In genomic region chr17:2482218-2482617, GRCh38 we compare ENCODE assay signal across 12 cellular contexts. TPM values are rescaled to one million over a fixed set of nuclear protein-coding genes. Genes with fewer than 3 reads are reported as not detected.
DNase-seq lines count a peak whose midpoint lies in the region; ATAC-seq and TF ChIP-seq lines count a peak whose summit lies in the region.
"Had no signal": no experiment of that assay in that cellular context is flagged by ENCODE, and none has a peak within 500 bp of the region (broad histone marks: within the 10 kb centered on the region; RNA-seq: fewer than 3 reads in every experiment).

No MANE protein-coding gene starts in this region.

- H3K36me3 ChIP-seq in HEK293 (ENCODE audit: control insufficient read depth in 2 of 2, insufficient read depth in 1 of 2, low read length in 2 of 2) (peaks cover 12 to 13% of the 10 kb centered on the region in 2 experiments), WERI-Rb-1 (peaks cover 13% of the 10 kb centered on the region), H7 (replicated peaks; ENCODE audit: control insufficient read depth, insufficient read depth, low read length) (peaks cover under 1% of the 10 kb centered on the region; the same call in 1 of the 2 replicates)

- peak overlapping the region; percentile 33 for H3K4me3 Mint-ChIP-seq in activated CD4-positive, alpha-beta T cell treated with anti-CD3 and anti-CD28 coated beads, Interleukin-2, amount 10 ng/mL, durations not matched to agents 7 days and 5 days
- peak overlapping the region; percentile 76 for H3K4me3 Mint-ChIP-seq in activated T-helper 17 cell treated with anti-CD3 and anti-CD28 coated beads, Interleukin-2, amount 50 U/mL, for 72 hours
- H3K4me3 Mint-ChIP-seq in naive thymus-derived CD8-positive, alpha-beta T cell = peak overlapping the region in 9 of 10 donors; percentile 7 to 76 (median 40)
- H3K4me3 Mint-ChIP-seq: nephron had no signal

- no peaks in the 10 kb centered on the region for H3K27me3 Mint-ChIP-seq in activated CD4-positive, alpha-beta T cell treated with anti-CD3 and anti-CD28 coated beads, Interleukin-2, amount 10 ng/mL, durations not matched to agents 7 days and 5 days
- H3K27me3 Mint-ChIP-seq in activated T-helper 17 cell treated with anti-CD3 and anti-CD28 coated beads, Interleukin-2, amount 50 U/mL, for 72 hours = no peaks in the 10 kb centered on the region
- no peaks in the 10 kb centered on the region for H3K27me3 Mint-ChIP-seq in naive thymus-derived CD8-positive, alpha-beta T cell

- no peak overlapping the region for H3K4me3 ChIP-seq in HEK293 (ENCODE audit: low read depth, low read length)
- no peak overlapping the region for H3K4me3 ChIP-seq in WERI-Rb-1 (ENCODE audit: low read depth, low read length)
- H3K4me3 ChIP-seq in H7 (ENCODE audit: insufficient read depth, low read depth, low read length) = no peak overlapping the region

- H3K27me3 ChIP-seq in WERI-Rb-1 (ENCODE audit: insufficient read depth, low read depth, severe bottlenecking) = no peaks in the 10 kb centered on the region
- H3K27me3 ChIP-seq in H7 (ENCODE audit: control insufficient read depth, insufficient read depth, low read length) = no peaks in the 10 kb centered on the region

- H3K9me3 ChIP-seq in HEK293 (ENCODE audit: control insufficient read depth, insufficient read depth, low read depth, low read length) (no peaks in the 10 kb centered on the region), WERI-Rb-1 (ENCODE audit: severe bottlenecking) (no peaks in the 10 kb centered on the region)

- no peaks in the 10 kb centered on the region for H3K9me3 Mint-ChIP-seq in activated CD4-positive, alpha-beta T cell treated with anti-CD3 and anti-CD28 coated beads, Interleukin-2, amount 10 ng/mL, durations not matched to agents 7 days and 5 days
- H3K9me3 Mint-ChIP-seq in activated T-helper 17 cell treated with anti-CD3 and anti-CD28 coated beads, Interleukin-2, amount 50 U/mL, for 72 hours = no peaks in the 10 kb centered on the region
- H3K9me3 Mint-ChIP-seq in naive thymus-derived CD8-positive, alpha-beta T cell = no peaks in the 10 kb centered on the region
- H3K9me3 Mint-ChIP-seq: nephron had no signal

- POLR2A ChIA-PET in activated CD4-positive, alpha-beta T cell treated with anti-CD3 and anti-CD28 coated beads, Interleukin-2, amount 10 ng/mL, durations not matched to agents 7 days and 5 days (lab: Charles Lee) = interaction anchor here (0.6 kb wide), 1 partner anchor 9 kb away, joined by 3 read pairs; no protein-coding TSS in a partner anchor
- POLR2A ChIA-PET in HEK293 (lab: Yijun Ruan, JAX) = no interaction called here
- POLR2A ChIA-PET in naive thymus-derived CD8-positive, alpha-beta T cell (lab: Charles Lee) = interaction anchor here (1.2 kb wide), 1 partner anchor 29 kb away, joined by 4 read pairs; the partner anchor contains the start of gene METTL16

- H3K27ac Mint-ChIP-seq in activated CD4-positive, alpha-beta T cell treated with anti-CD3 and anti-CD28 coated beads, Interleukin-2, amount 10 ng/mL, durations not matched to agents 7 days and 5 days = peak overlapping the region; percentile 81
- H3K27ac Mint-ChIP-seq in activated T-helper 17 cell treated with anti-CD3 and anti-CD28 coated beads, Interleukin-2, amount 50 U/mL, for 72 hours = peak overlapping the region; percentile 92
- peak overlapping the region in 9 of 10 donors; percentile 24 to 92 (median 71) for H3K27ac Mint-ChIP-seq in naive thymus-derived CD8-positive, alpha-beta T cell

- no peak for TF ChIP-seq POLR2A in erythroblast (IDR thresholded peaks at IDR 0.05; ENCODE audit: low read length)

- H3K27ac ChIP-seq in HEK293 (ENCODE audit: extremely low read depth, low read depth, low read length) (no peak overlapping the region), WERI-Rb-1 (no peak overlapping the region)

- H3K36me3 Mint-ChIP-seq in activated CD4-positive, alpha-beta T cell treated with anti-CD3 and anti-CD28 coated beads, Interleukin-2, amount 10 ng/mL, durations not matched to agents 7 days and 5 days (ENCODE audit: low read depth) = peaks cover 6% of the 10 kb centered on the region
- H3K36me3 Mint-ChIP-seq in activated T-helper 17 cell treated with anti-CD3 and anti-CD28 coated beads, Interleukin-2, amount 50 U/mL, for 72 hours (ENCODE audit: low read depth) = peaks cover 26% of the 10 kb centered on the region
- peaks cover 0 to 50% (median 6%) of the 10 kb centered on the region in 3 donors for H3K36me3 Mint-ChIP-seq in naive thymus-derived CD8-positive, alpha-beta T cell

- peak; percentile 29 for DNase-seq in activated CD4-positive, alpha-beta T cell treated with anti-CD3 and anti-CD28 coated beads, Interleukin-2, amount 10 ng/mL, durations not matched to agents 7 days and 5 days
- DNase-seq in activated CD4-positive, alpha-beta T cell treated with anti-CD3 and anti-CD28 coated beads for 1 hour = no peak
- peak in 2 of 10 donors; percentile 14 for DNase-seq in naive thymus-derived CD8-positive, alpha-beta T cell
- DNase-seq in WERI-Rb-1 = no peak
- no peak for DNase-seq in H7
- DNase-seq in erythroblast (lab: John Stamatoyannopoulos, UW) = no peak
- DNase-seq: left cardiac atrium; NCI-H69; stimulated activated CD4-positive, alpha-beta T cell treated with anti-CD3 and anti-CD28 coated beads, Interleukin-2, amount 100 ng/mL, for 24 hours had no signal

- peaks cover 32% of the 10 kb centered on the region for H3K4me1 Mint-ChIP-seq in activated CD4-positive, alpha-beta T cell treated with anti-CD3 and anti-CD28 coated beads, Interleukin-2, amount 10 ng/mL, durations not matched to agents 7 days and 5 days
- H3K4me1 Mint-ChIP-seq in activated T-helper 17 cell treated with anti-CD3 and anti-CD28 coated beads, Interleukin-2, amount 50 U/mL, for 72 hours = peaks cover 9% of the 10 kb centered on the region
- H3K4me1 Mint-ChIP-seq in naive thymus-derived CD8-positive, alpha-beta T cell = peaks cover 24 to 56% (median 49%) of the 10 kb centered on the region in 4 donors
- H3K4me1 Mint-ChIP-seq: nephron had no signal

- CTCF ChIA-PET in activated CD4-positive, alpha-beta T cell treated with anti-CD3 and anti-CD28 coated beads, Interleukin-2, amount 10 ng/mL, durations not matched to agents 7 days and 5 days (lab: Charles Lee) = no interaction called here
- CTCF ChIA-PET in HEK293 (lab: Yijun Ruan, JAX) = interaction anchor here (0.8 to 0.9 kb wide), 2 partner anchors 12 to 50 kb away, joined by 4 read pairs; no protein-coding TSS in a partner anchor

- peaks cover 33% of the 10 kb centered on the region for H3K4me1 ChIP-seq in HEK293 (ENCODE audit: control insufficient read depth, insufficient read depth, low read length)

- TF ChIP-seq CTCF in HEK293 (tag by site-specific recombination; IDR thresholded peaks at IDR 0.05) = no peak
- no peak for TF ChIP-seq CTCF in WERI-Rb-1 (IDR thresholded peaks at IDR 0.05; ENCODE audit: low read depth, low read length)

- peak; percentile 70 for ATAC-seq in activated T-helper 17 cell treated with anti-CD3 and anti-CD28 coated beads, Interleukin-2, amount 50 U/mL, for 72 hours (replicated peaks)
- peak; percentile 30 to 54 for ATAC-seq in naive thymus-derived CD8-positive, alpha-beta T cell
- ATAC-seq: left cardiac atrium had no signal

TF ChIP-seq in HEK293, 187 proteins besides CTCF, POLR2A, EP300 and RAD21:
- TF ChIP-seq ZNF664 (tag by site-specific recombination; IDR thresholded peaks at IDR 0.05) (0 out of 2 replicates have a peak, but pooled peaks have one; percentile 12), ZSCAN30 (tag by site-specific recombination; IDR thresholded peaks at IDR 0.05) (no peak), SCRT2 (tag by site-specific recombination; IDR thresholded peaks at IDR 0.05) (peak; percentile 54), ZSCAN16 (tag by site-specific recombination; IDR thresholded peaks at IDR 0.05) (no peak), OSR2 (tag by site-specific recombination; IDR thresholded peaks at IDR 0.05) (no peak), ZNF121 (tag by site-specific recombination; IDR thresholded peaks at IDR 0.05) (no peak)

RNA-seq across cellular contexts. Expression of gene METTL16, which starts 29.5 kb away (rescaled TPM):
- 10 to 100 TPM; 27.8 to 29.9 TPM for total RNA-seq in activated CD4-positive, alpha-beta T cell treated with anti-CD3 and anti-CD28 coated beads, Interleukin-2, amount 10 ng/mL, durations not matched to agents 7 days and 5 days
- total RNA-seq in activated T-helper 17 cell treated with anti-CD3 and anti-CD28 coated beads, Interleukin-2, amount 50 U/mL, for 72 hours = 10 to 100 TPM; 35.8 to 49.9 TPM
- total RNA-seq in naive thymus-derived CD8-positive, alpha-beta T cell = 10 to 100 TPM; 63.9 to 67.2 TPM
- polyA plus RNA-seq in naive thymus-derived CD8-positive, alpha-beta T cell = 10 to 100 TPM; 18.7 to 35.1 (median 24.1) TPM
- 21.3 and 31.6 TPM in 2 replicates for total RNA-seq in H7 (2014; rRNA removed; shearing (Covaris generic))
